In the genomic region with DNA sequence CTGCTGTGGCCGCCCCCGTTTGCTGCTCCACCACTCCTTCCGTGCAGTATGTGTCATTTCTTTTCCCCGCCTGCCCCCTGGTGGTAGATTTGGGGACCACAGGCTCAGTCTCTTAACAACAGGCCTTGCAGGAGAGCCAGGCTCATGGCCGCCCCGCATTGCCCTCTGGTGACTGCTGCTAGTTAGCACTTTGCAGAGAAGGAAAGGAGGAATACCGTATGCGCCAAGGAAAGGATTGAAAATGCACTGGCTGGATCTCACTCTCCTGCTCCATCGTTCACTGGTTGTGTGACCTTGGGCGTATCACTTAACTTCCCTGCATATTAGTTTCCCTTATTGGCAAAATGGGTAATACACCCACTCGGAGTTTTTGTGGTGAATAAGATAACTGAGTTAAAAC, we compare ENCODE assay signal across 8 cellular contexts. TPM values are rescaled to one million over a fixed set of nuclear protein-coding genes. Genes with fewer than 3 reads are reported as not detected.
DNase-seq lines count a peak whose midpoint lies in the region; ATAC-seq and TF ChIP-seq lines count a peak whose summit lies in the region.

No MANE protein-coding gene starts in this region.

- H3K79me2 ChIP-seq in OCI-LY1 (ENCODE audit: insufficient read depth, low read length): no peaks in the 10 kb centered on the region

- H4K20me1 ChIP-seq in OCI-LY1 (ENCODE audit: insufficient read depth, low read length): no peaks in the 10 kb centered on the region

- no peaks in the 10 kb centered on the region for H3K9me3 ChIP-seq in OCI-LY1 (ENCODE audit: low read length)

- peak; percentile 100 for TF ChIP-seq CTCF in OCI-LY1 (IDR thresholded peaks at IDR 0.05; ENCODE audit: low read length)

- DNase-seq in DMS79 treated with DMSO at 0.1 percent for 48 hours (lab: John Stamatoyannopoulos, UW) (peak; percentile 83), KBM-7 (peak; percentile 97), epidermal melanocyte (ENCODE audit: insufficient read length, low spot score) (peak; percentile 67), myocyte (ENCODE audit: low read depth) (peak; percentile 97)
- DNase-seq in activated CD8-positive, alpha-beta memory T cell treated with anti-CD3 and anti-CD28 coated beads, Interleukin-2, amount 50 U/mL, for 24 hours (ENCODE audit: extremely low read depth): peak; percentile 97
- DNase-seq in stimulated activated CD8-positive, alpha-beta memory T cell treated with anti-CD3 and anti-CD28 coated beads, Interleukin-7, amount 100 ng/mL, for 4 hours (ENCODE audit: low read depth in 2 of 2): peak; percentile 87 to 94

- in situ Hi-C loops in KBM-7 (cut with MboI; ENCODE audit: low pct_unique_long_range_greater_than_20kb, low sequenced_read_pairs): loop anchor here (25.0 kb wide), 1 partner anchor 180 kb away; no protein-coding TSS in a partner anchor

- no peak overlapping the region for H3K4me2 ChIP-seq in OCI-LY1 (ENCODE audit: low read length)

- no peak overlapping the region for H3K9ac ChIP-seq in OCI-LY1 (ENCODE audit: low read length)

- H3K27ac ChIP-seq in OCI-LY1 (ENCODE audit: low read depth, low read length, poor library complexity, severe bottlenecking): no peak overlapping the region

- H3F3A ChIP-seq in OCI-LY1 (ENCODE audit: insufficient read depth, low read length): no peaks in the 10 kb centered on the region

- H3K36me3 ChIP-seq in OCI-LY1 (ENCODE audit: insufficient read depth, low read length): no peaks in the 10 kb centered on the region

- H3K4me1 ChIP-seq in OCI-LY1 (ENCODE audit: insufficient read depth, low read length, severe bottlenecking): no peaks in the 10 kb centered on the region

- no peak overlapping the region for H3K4me3 ChIP-seq in OCI-LY1 (ENCODE audit: low read depth, low read length, poor library complexity, severe bottlenecking)

- no peaks in the 10 kb centered on the region; the same call in 1 of the 2 replicates for H3K27me3 ChIP-seq in OCI-LY1 (ENCODE audit: insufficient read depth, low read length)

- H3K9me2 ChIP-seq in OCI-LY1 (ENCODE audit: low read depth, low read length): no peaks in the 10 kb centered on the region

- H2AFZ ChIP-seq in OCI-LY1 (ENCODE audit: low read length): no peak overlapping the region

- peak; percentile 99 for ATAC-seq in GM21737 (IDR thresholded peaks at IDR 0.05; ENCODE audit: unreplicated experiment)

RNA-seq across cellular contexts. Expression of a gene that starts 39.3 kb away (rescaled TPM):
- 3.9 and 4.9 TPM in 2 replicates for total RNA-seq in myocyte
- 5.0 TPM for polyA plus RNA-seq in myocyte (2012)
